Comparison of ENCODE assay signal across 1 cellular context in genomic region chr15:55239440-55240124, GRCh38.
TF ChIP-seq lines count a peak whose summit lies in the region.

No MANE protein-coding gene starts in this region.

TF ChIP-seq in K562, 482 proteins besides CTCF, POLR2A, EP300 and RAD21 (continues in another document):
- peak in 1 of 2 experiments; percentile 87; a peak in 2 of 4 replicates for TF ChIP-seq SRF (CRISPR knock-in tag; IDR thresholded peaks at IDR 0.05)
- peak; percentile 70; the same call in 1 of the 2 replicates for TF ChIP-seq DMBX1 (CRISPR knock-in tag; IDR thresholded peaks at IDR 0.05; ENCODE audit: borderline replicate concordance)
- TF ChIP-seq SMARCA4 (IDR thresholded peaks at IDR 0.05), result peak; percentile 92
- peak in 1 of 2 experiments; percentile 57; a peak in 2 of 4 replicates for TF ChIP-seq ZMIZ1 (IDR thresholded peaks at IDR 0.05; ENCODE audit: low read depth in 2 of 2, low read length in 2 of 2)
- TF ChIP-seq CBX2 (IDR thresholded peaks at IDR 0.05; ENCODE audit: insufficient read depth, low read length, poor library complexity, severe bottlenecking), result no peak
- no peak for TF ChIP-seq CCAR2 (IDR thresholded peaks at IDR 0.05; ENCODE audit: low read depth, low read length)
- TF ChIP-seq CEBPG (CRISPR knock-in tag; IDR thresholded peaks at IDR 0.05), result peak; percentile 44; the same call in 1 of the 2 replicates
- TF ChIP-seq CEBPG (tag; conservative IDR thresholded peaks at IDR 0.05 in 1 of 2, IDR thresholded peaks at IDR 0.05 in 1 of 2), result peak in 1 of 2 experiments; percentile 41; a peak in 1 of 4 replicates
- TF ChIP-seq, protein P1, sequence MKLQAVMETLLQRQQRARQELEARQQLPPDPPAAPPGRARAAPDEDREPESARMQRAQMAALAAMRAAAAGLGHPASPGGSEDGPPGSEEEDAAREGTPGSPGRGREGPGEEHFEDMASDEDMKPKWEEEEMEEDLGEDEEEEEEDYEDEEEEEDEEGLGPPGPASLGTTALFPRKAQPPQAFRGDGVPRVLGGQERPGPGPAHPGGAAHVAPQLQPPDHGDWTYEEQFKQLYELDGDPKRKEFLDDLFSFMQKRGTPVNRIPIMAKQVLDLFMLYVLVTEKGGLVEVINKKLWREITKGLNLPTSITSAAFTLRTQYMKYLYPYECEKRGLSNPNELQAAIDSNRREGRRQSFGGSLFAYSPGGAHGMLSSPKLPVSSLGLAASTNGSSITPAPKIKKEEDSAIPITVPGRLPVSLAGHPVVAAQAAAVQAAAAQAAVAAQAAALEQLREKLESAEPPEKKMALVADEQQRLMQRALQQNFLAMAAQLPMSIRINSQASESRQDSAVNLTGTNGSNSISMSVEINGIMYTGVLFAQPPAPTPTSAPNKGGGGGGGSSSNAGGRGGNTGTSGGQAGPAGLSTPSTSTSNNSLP (IDR thresholded peaks at IDR 0.05; ENCODE audit: borderline replicate concordance, low read depth, low read length), result 0 out of 2 replicates have a peak, but pooled peaks have one; percentile 61
- TF ChIP-seq SMARCA5 (IDR thresholded peaks at IDR 0.05), result no peak
- no peak for TF ChIP-seq ZNF232 (CRISPR knock-in tag; IDR thresholded peaks at IDR 0.05)
- no peak for TF ChIP-seq ZBED1 (IDR thresholded peaks at IDR 0.05)
- TF ChIP-seq TBL1XR1 (IDR thresholded peaks at IDR 0.05; ENCODE audit: low read length in 2 of 2), result peak in 1 of 2 experiments; percentile 73; a peak in 1 of 4 replicates
- TF ChIP-seq HSF4 (CRISPR knock-in tag; IDR thresholded peaks at IDR 0.05; ENCODE audit: borderline replicate concordance), result no peak
- peak; percentile 85 for TF ChIP-seq TAL1 (IDR thresholded peaks at IDR 0.05)
- no peak for TF ChIP-seq HNRNPUL1 (IDR thresholded peaks at IDR 0.05; ENCODE audit: low read length)
- TF ChIP-seq NCOA1 (IDR thresholded peaks at IDR 0.05; ENCODE audit: low read depth), result peak; percentile 61; the same call in 1 of the 2 replicates
- no peak for TF ChIP-seq BCOR (IDR thresholded peaks at IDR 0.05)
- TF ChIP-seq ZNF212 (CRISPR knock-in tag; IDR thresholded peaks at IDR 0.05), result no peak
- TF ChIP-seq, protein P2, sequence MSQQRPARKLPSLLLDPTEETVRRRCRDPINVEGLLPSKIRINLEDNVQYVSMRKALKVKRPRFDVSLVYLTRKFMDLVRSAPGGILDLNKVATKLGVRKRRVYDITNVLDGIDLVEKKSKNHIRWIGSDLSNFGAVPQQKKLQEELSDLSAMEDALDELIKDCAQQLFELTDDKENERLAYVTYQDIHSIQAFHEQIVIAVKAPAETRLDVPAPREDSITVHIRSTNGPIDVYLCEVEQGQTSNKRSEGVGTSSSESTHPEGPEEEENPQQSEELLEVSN (IDR thresholded peaks at IDR 0.05; ENCODE audit: borderline replicate concordance in 1 of 2, extremely low read depth in 1 of 2, insufficient read depth in 1 of 2, insufficient read length in 1 of 2, low read depth in 1 of 2, low read length in 1 of 2, poor library complexity in 1 of 2, severe bottlenecking in 1 of 2), result no peak
- no peak for TF ChIP-seq JUNB (CRISPR knock-in tag; conservative IDR thresholded peaks at IDR 0.05)
- no peak for TF ChIP-seq NR3C1 (CRISPR knock-in tag; IDR thresholded peaks at IDR 0.05)
- 0 out of 4 replicates have a peak, but pooled peaks have one; percentile 2 to 48 for TF ChIP-seq TEAD1 (CRISPR knock-in tag; IDR thresholded peaks at IDR 0.05)
- 0 out of 2 replicates have a peak, but pooled peaks have one; percentile 32 for TF ChIP-seq GATAD2A (IDR thresholded peaks at IDR 0.05)
- no peak for TF ChIP-seq ERF (CRISPR knock-in tag; IDR thresholded peaks at IDR 0.05)
- peak; percentile 95 for TF ChIP-seq MEIS2 (IDR thresholded peaks at IDR 0.05; ENCODE audit: partially characterized antibody)
- TF ChIP-seq PML (IDR thresholded peaks at IDR 0.05; ENCODE audit: low read length), result peak; percentile 81
- peak; percentile 88 for TF ChIP-seq NCOR1 (IDR thresholded peaks at IDR 0.05)
- no peak for TF ChIP-seq ZNF586 (CRISPR knock-in tag; conservative IDR thresholded peaks at IDR 0.05)
- no peak for TF ChIP-seq SMAD3 (CRISPR knock-in tag; conservative IDR thresholded peaks at IDR 0.05)
- TF ChIP-seq SNRNP70 (optimal IDR thresholded peaks at IDR 0.05; ENCODE audit: low read depth, low read length), result no peak
- no peak for TF ChIP-seq FOXP4 (CRISPR knock-in tag; IDR thresholded peaks at IDR 0.05; ENCODE audit: borderline replicate concordance)
- no peak for TF ChIP-seq NFE2L1 (tag; IDR thresholded peaks at IDR 0.05; ENCODE audit: borderline replicate concordance, low read depth)
- TF ChIP-seq MCM5 (IDR thresholded peaks at IDR 0.05; ENCODE audit: low read depth), result no peak
- TF ChIP-seq NR0B1 (IDR thresholded peaks at IDR 0.05; ENCODE audit: partially characterized antibody), result no peak
- no peak for TF ChIP-seq ZBTB5 (IDR thresholded peaks at IDR 0.05)
- TF ChIP-seq JUND (IDR thresholded peaks at IDR 0.05; ENCODE audit: borderline replicate concordance, low read depth, low read length), result peak; percentile 62; the same call in 1 of the 2 replicates
- TF ChIP-seq JUND (tag; IDR thresholded peaks at IDR 0.05; ENCODE audit: borderline replicate concordance, low read depth, low read length), result peak; percentile 27; the same call in 1 of the 3 replicates
- peak; percentile 73; the same call in 1 of the 2 replicates for TF ChIP-seq POLR2AphosphoS5 (IDR thresholded peaks at IDR 0.05; ENCODE audit: control insufficient read depth, insufficient read depth, low read depth, low read length)
- no peak for TF ChIP-seq ZNF780A (CRISPR knock-in tag; IDR thresholded peaks at IDR 0.05)
- TF ChIP-seq TAF1 (IDR thresholded peaks at IDR 0.05; ENCODE audit: control insufficient read depth, extremely low read depth, insufficient read depth, low read length, severe bottlenecking), result peak; percentile 32
- TF ChIP-seq NFIX (CRISPR knock-in tag; IDR thresholded peaks at IDR 0.05; ENCODE audit: low read depth), result no peak
- TF ChIP-seq TCF3 (CRISPR knock-in tag; IDR thresholded peaks at IDR 0.05), result peak; percentile 92
- no peak for TF ChIP-seq RBM34 (IDR thresholded peaks at IDR 0.05; ENCODE audit: borderline replicate concordance, insufficient read depth, low read length)
- no peak for TF ChIP-seq RBM39 (optimal IDR thresholded peaks at IDR 0.05; ENCODE audit: low read depth, low read length)
- no peak for TF ChIP-seq ZNF165 (CRISPR knock-in tag; IDR thresholded peaks at IDR 0.05; ENCODE audit: borderline replicate concordance)
- TF ChIP-seq DEAF1 (CRISPR knock-in tag; IDR thresholded peaks at IDR 0.05), result no peak
- TF ChIP-seq ZNF561 (CRISPR knock-in tag; conservative IDR thresholded peaks at IDR 0.05), result no peak
- TF ChIP-seq, protein P3, sequence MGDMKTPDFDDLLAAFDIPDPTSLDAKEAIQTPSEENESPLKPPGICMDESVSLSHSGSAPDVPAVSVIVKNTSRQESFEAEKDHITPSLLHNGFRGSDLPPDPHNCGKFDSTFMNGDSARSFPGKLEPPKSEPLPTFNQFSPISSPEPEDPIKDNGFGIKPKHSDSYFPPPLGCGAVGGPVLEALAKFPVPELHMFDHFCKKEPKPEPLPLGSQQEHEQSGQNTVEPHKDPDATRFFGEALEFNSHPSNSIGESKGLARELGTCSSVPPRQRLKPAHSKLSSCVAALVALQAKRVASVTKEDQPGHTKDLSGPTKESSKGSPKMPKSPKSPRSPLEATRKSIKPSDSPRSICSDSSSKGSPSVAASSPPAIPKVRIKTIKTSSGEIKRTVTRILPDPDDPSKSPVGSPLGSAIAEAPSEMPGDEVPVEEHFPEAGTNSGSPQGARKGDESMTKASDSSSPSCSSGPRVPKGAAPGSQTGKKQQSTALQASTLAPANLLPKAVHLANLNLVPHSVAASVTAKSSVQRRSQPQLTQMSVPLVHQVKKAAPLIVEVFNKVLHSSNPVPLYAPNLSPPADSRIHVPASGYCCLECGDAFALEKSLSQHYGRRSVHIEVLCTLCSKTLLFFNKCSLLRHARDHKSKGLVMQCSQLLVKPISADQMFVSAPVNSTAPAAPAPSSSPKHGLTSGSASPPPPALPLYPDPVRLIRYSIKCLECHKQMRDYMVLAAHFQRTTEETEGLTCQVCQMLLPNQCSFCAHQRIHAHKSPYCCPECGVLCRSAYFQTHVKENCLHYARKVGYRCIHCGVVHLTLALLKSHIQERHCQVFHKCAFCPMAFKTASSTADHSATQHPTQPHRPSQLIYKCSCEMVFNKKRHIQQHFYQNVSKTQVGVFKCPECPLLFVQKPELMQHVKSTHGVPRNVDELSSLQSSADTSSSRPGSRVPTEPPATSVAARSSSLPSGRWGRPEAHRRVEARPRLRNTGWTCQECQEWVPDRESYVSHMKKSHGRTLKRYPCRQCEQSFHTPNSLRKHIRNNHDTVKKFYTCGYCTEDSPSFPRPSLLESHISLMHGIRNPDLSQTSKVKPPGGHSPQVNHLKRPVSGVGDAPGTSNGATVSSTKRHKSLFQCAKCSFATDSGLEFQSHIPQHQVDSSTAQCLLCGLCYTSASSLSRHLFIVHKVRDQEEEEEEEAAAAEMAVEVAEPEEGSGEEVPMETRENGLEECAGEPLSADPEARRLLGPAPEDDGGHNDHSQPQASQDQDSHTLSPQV (IDR thresholded peaks at IDR 0.05), result peak; percentile 64
- peak; percentile 21; the same call in 1 of the 2 replicates for TF ChIP-seq TOE1 (IDR thresholded peaks at IDR 0.05; ENCODE audit: borderline replicate concordance)
- TF ChIP-seq TOE1 (CRISPR knock-in tag; IDR thresholded peaks at IDR 0.05; ENCODE audit: borderline replicate concordance, low read depth), result no peak
- no peak for TF ChIP-seq SIRT6 (IDR thresholded peaks at IDR 0.05; ENCODE audit: low read depth, low read length)
- TF ChIP-seq DPF2 (IDR thresholded peaks at IDR 0.05), result peak; percentile 90
